Comparison of ENCODE assay signal across 17 cellular contexts in genomic region chr6:73234732-73235131, GRCh38.
DNase-seq lines count a peak whose midpoint lies in the region; ATAC-seq lines count a peak whose summit lies in the region.
"Had no signal": no experiment of that assay in that cellular context is flagged by ENCODE, and none has a peak within 500 bp of the region (broad histone marks: within the 10 kb centered on the region; RNA-seq: fewer than 3 reads in every experiment).

No MANE protein-coding gene starts in this region.

- peak overlapping the region; percentile 83 for H3K27ac ChIP-seq in epithelial cell of prostate
- H3K27ac ChIP-seq: hepatocyte, SJCRH30 had no signal

- no peak for ATAC-seq in HG02938 (IDR thresholded peaks at IDR 0.05; ENCODE audit: unreplicated experiment)
- ATAC-seq: effector memory CD8-positive, alpha-beta T cell; natural killer cell treated with Interleukin-12 subunit alpha and Interleukin-12 subunit beta and Interleukin-15 and Interleukin-18, amount 100 ng/mL, for 72 hours; sciatic nerve had no signal

- DNase-seq in GM03348 (ENCODE audit: low spot score) (peak; percentile 35), NCI-H226 (peak; percentile 73), epithelial cell of prostate (ENCODE audit: low read depth, low spot score) (peak; percentile 46), skeletal muscle cell (ENCODE audit: low read depth) (peak; percentile 56), NCI-H2107 (lab: John Stamatoyannopoulos, UW) (no peak)
- DNase-seq in activated naive CD4-positive, alpha-beta T cell treated with Interleukin-2 at 50 U/mL for 16 hours: no peak
- DNase-seq: activated naive CD4-positive, alpha-beta T cell; COR-L47; effector memory CD8-positive, alpha-beta T cell; H9; NCI-H2171 treated with DMSO at 0.1 percent for 48 hours; SJCRH30; stimulated activated naive CD4-positive, alpha-beta T cell had no signal

- no peak overlapping the region for H3K4me3 ChIP-seq in skeletal muscle cell (ENCODE audit: low read depth, low read length)
- H3K4me3 ChIP-seq: hepatocyte, SJCRH30 had no signal

Comparison
In these comparisons a context has a peak if more than half of its experiments do, and no peak if none do; other contexts are left out.
1. DNase-seq: peak in GM03348 (single experiment), NCI-H226 (single experiment), epithelial cell of prostate (single experiment) and skeletal muscle cell (single experiment); none in activated naive CD4-positive, alpha-beta T cell treated with Interleukin-2 at 50 U/mL for 16 hours (single experiment) and NCI-H2107 (single experiment).